In genomic region chr15:50355980-50356379, GRCh38 we compare ENCODE assay signal across 8 cellular contexts. TPM values are rescaled to one million over a fixed set of nuclear protein-coding genes. Genes with fewer than 3 reads are reported as not detected.
DNase-seq lines count a peak whose midpoint lies in the region; ATAC-seq and TF ChIP-seq lines count a peak whose summit lies in the region.

No MANE protein-coding gene starts in this region.

- intact Hi-C loops in PC-3 (cut with micrococcal nuclease) (loop anchor here (2.0 to 10.0 kb wide), 2 partner anchors 69 to 149 kb away; partner anchors contain the start of gene USP8), esophagus squamous epithelium (cut with DNase I) (no loop called here)

- POLR2A ChIA-PET in PC-3 (lab: Charles Lee; ENCODE audit: unreplicated experiment): no interaction called here

- H3K27ac ChIP-seq in PC-3 (ENCODE audit: low read length) (peak overlapping the region; percentile 94), esophagus squamous epithelium (peak overlapping the region in 3 of 4 donors; percentile 99 to 100 (median 100)), parathyroid adenoma (peak overlapping the region; percentile 86), caudate nucleus (ENCODE audit: low read depth, low read length) (no peak overlapping the region)

- H3K36me3 ChIP-seq in PC-3 (ENCODE audit: low read depth, low read length) (peaks cover 11% of the 10 kb centered on the region), esophagus squamous epithelium (peaks cover 0 to 33% (median 0%) of the 10 kb centered on the region in 3 donors), parathyroid adenoma (ENCODE audit: control insufficient read depth, insufficient read depth, low read length) (no peaks in the 10 kb centered on the region)

- H3K79me2 ChIP-seq in PC-3 (ENCODE audit: low read length) (peaks cover 78% of the 10 kb centered on the region), parathyroid adenoma (peaks cover 4% of the 10 kb centered on the region)

- DNase-seq in ELR (ENCODE audit: low read depth): peak; percentile 28
- no peak for DNase-seq in PC-3
- DNase-seq in esophagus squamous epithelium (lab: John Stamatoyannopoulos, UW): no peak
- no peak for DNase-seq in stimulated activated CD4-positive, alpha-beta T cell treated with anti-CD3 and anti-CD28 coated beads, Interleukin-4, amount 100 ng/mL, for 1 hour
- no peak for DNase-seq in caudate nucleus (lab: John Stamatoyannopoulos, UW)

- ATAC-seq in PC-3 (no peak), GM21737 (IDR thresholded peaks at IDR 0.05; ENCODE audit: unreplicated experiment) (no peak), GM19035 (IDR thresholded peaks at IDR 0.05; ENCODE audit: unreplicated experiment) (no peak)

- H2AFZ ChIP-seq in PC-3 (ENCODE audit: low read length) (no peak overlapping the region), parathyroid adenoma (no peak overlapping the region)

- H4K20me1 ChIP-seq in PC-3 (ENCODE audit: low read length): peaks cover 24% of the 10 kb centered on the region; the same call in 1 of the 2 replicates

- no peaks in the 10 kb centered on the region for H3K27me3 ChIP-seq in PC-3 (ENCODE audit: low read length)
- no peaks in the 10 kb centered on the region for H3K27me3 ChIP-seq in esophagus squamous epithelium
- no peaks in the 10 kb centered on the region for H3K27me3 ChIP-seq in parathyroid adenoma (ENCODE audit: control insufficient read depth, insufficient read depth, low read length)

- TF ChIP-seq POLR2A in esophagus squamous epithelium (IDR thresholded peaks at IDR 0.05): no peak

- H3K4me2 ChIP-seq in PC-3 (ENCODE audit: low read length): peak overlapping the region; percentile 93
- peak overlapping the region; percentile 77 for H3K4me2 ChIP-seq in parathyroid adenoma (ENCODE audit: low read length)

- peaks cover 20% of the 10 kb centered on the region for H3K4me1 ChIP-seq in PC-3 (ENCODE audit: insufficient read depth, low read length)
- peaks cover 5 to 52% (median 22%) of the 10 kb centered on the region in 3 donors for H3K4me1 ChIP-seq in esophagus squamous epithelium
- H3K4me1 ChIP-seq in parathyroid adenoma: peaks cover 10% of the 10 kb centered on the region

- WGBS in esophagus squamous epithelium, 2 donors: 4 to 12% methylated on average over 2 of the region's 2 CpGs

- BruUV-seq in PC-3 (replicated peaks; lab: Mats Ljungman, UMichigan): no TSS peak

- H3K4me3 ChIP-seq in PC-3 (ENCODE audit: low read length) (peak overlapping the region; percentile 94), esophagus squamous epithelium (peak overlapping the region; percentile 81 to 99 (median 90)), parathyroid adenoma (ENCODE audit: low read depth, low read length) (peak overlapping the region; percentile 83)

- peak overlapping the region; percentile 99 for H3K9ac ChIP-seq in PC-3 (ENCODE audit: low read length)
- no peak overlapping the region for H3K9ac ChIP-seq in parathyroid adenoma

- no peaks in the 10 kb centered on the region for H3K9me2 ChIP-seq in PC-3 (replicated peaks; ENCODE audit: low read length)

- H3K9me3 ChIP-seq in PC-3 (ENCODE audit: low read length): no peaks in the 10 kb centered on the region
- H3K9me3 ChIP-seq in esophagus squamous epithelium: no peaks in the 10 kb centered on the region
- H3K9me3 ChIP-seq in parathyroid adenoma (ENCODE audit: control insufficient read depth, low read length): no peaks in the 10 kb centered on the region

- CTCF ChIA-PET in PC-3 (lab: Charles Lee): no interaction called here

- no peak for TF ChIP-seq CTCF in PC-3 (conservative IDR thresholded peaks at IDR 0.05; ENCODE audit: low read depth, low read length)
- TF ChIP-seq CTCF in esophagus squamous epithelium (IDR thresholded peaks at IDR 0.05): no peak
- TF ChIP-seq CTCF in parathyroid adenoma (IDR thresholded peaks at IDR 0.05): no peak

- H3F3A ChIP-seq in PC-3 (ENCODE audit: low read length, unreplicated experiment): no peaks in the 10 kb centered on the region

RNA-seq across cellular contexts. Expression of gene GABPB1, which starts 1.0 kb away (rescaled TPM):
- 34.2 and 39.7 TPM in 2 replicates for total RNA-seq in PC-3 (2014; rRNA removed)
- 10 to 100 TPM in 3 of 4 donors, 1 to 10 TPM in 1; 9.2 to 21.6 (median 16.3) TPM for total RNA-seq in esophagus squamous epithelium
